In the genomic region with DNA sequence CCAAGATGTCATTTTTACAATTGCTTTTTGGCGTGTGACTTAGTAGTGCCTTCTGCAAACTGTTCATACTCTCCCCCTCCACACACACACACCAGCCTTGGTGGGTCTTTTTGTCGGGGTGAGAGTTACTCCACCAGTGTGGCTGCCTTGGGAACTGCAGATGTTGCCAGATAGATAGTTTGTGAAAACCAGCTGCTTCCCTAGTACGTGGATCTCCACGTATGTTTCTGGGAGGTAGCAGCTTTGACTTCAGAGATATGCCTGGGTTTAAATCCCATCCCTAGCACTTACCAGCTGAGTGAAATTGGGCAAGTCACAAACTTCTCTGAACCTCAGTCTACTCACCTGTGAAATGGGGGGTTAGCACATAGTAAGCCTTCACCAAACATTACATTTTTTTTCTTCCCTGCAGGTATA, we compare ENCODE assay signal across 13 cellular contexts.
A peak's percentile ranks its signal among the peaks of the same experiment; 100 is the strongest.
DNase-seq lines count a peak whose midpoint lies in the region; ATAC-seq and TF ChIP-seq lines count a peak whose summit lies in the region.
"Had no signal": no experiment of that assay in that cellular context is flagged by ENCODE, and none has a peak within 500 bp of the region (broad histone marks: within the 10 kb centered on the region; RNA-seq: fewer than 3 reads in every experiment).

No MANE protein-coding gene starts in this region.

- H3K4me2 ChIP-seq in fibroblast of lung (ENCODE audit: extremely low read depth, insufficient read depth, low read length) = peak overlapping the region; percentile 60

- H3K4me1 ChIP-seq in fibroblast of lung (ENCODE audit: control insufficient read depth, extremely low read depth, insufficient read depth, low read length) (peaks cover 27% of the 10 kb centered on the region), mucosa of descending colon (ENCODE audit: low read depth) (no peaks in the 10 kb centered on the region), transverse colon (peaks cover 9 to 53% (median 27%) of the 10 kb centered on the region in 4 donors)

- peak overlapping the region in 1 of 4 experiments; percentile 18 for H3K4me3 ChIP-seq in fibroblast of lung (replicated peaks in 1 of 4; ENCODE audit: control extremely low read depth in 1 of 4, insufficient read depth in 1 of 4, low read depth in 3 of 4, low read length in 4 of 4)
- H3K4me3 ChIP-seq in mucosa of descending colon = no peak overlapping the region
- no peak overlapping the region for H3K4me3 ChIP-seq in transverse colon

- peak overlapping the region; percentile 41 for H3K9ac ChIP-seq in fibroblast of lung (ENCODE audit: insufficient read depth, low read length)

- peak; percentile 10 for ATAC-seq in mucosa of descending colon
- ATAC-seq in GM19351 (IDR thresholded peaks at IDR 0.05; ENCODE audit: unreplicated experiment) = no peak
- ATAC-seq: foreskin keratinocyte had no signal

- intact Hi-C loops in mucosa of descending colon (cut with DNase I, micrococcal nuclease) = loop anchor here in 1 of 2 donors (10.0 kb wide), 1 partner anchor 50 kb away; no protein-coding TSS in a partner anchor
- intact Hi-C loops in transverse colon (cut with DNase I; ENCODE audit: low total_unique reads) = loop anchor here (2.0 kb wide), 1 partner anchor 78 kb away; the partner anchor contains the start of gene MAN1C1

- in situ Hi-C loops in transverse colon (cut with MboI; ENCODE audit: low pct_ligation_motif_present in 1 of 4, low pct_unique_long_range_greater_than_20kb in 1 of 4, low sequenced_read_pairs in 3 of 4) = no loop called here

- WGBS in transverse colon (ENCODE audit: low coverage in 1 of 2), 2 donors = 77 to 90% methylated on average over 2 to 4 of the region's 4 CpGs

- H3K27ac ChIP-seq in fibroblast of lung (ENCODE audit: insufficient read depth, low read length) (peak overlapping the region; percentile 84), transverse colon (peak overlapping the region; percentile 71 to 91 (median 82))
- H3K27ac ChIP-seq: 22Rv1, foreskin keratinocyte had no signal

- H3K27me3 ChIP-seq in fibroblast of lung (ENCODE audit: control insufficient read depth, insufficient read depth, low read length) (no peaks in the 10 kb centered on the region), transverse colon (no peaks in the 10 kb centered on the region)
- H3K27me3 ChIP-seq: foreskin keratinocyte had no signal

- no peaks in the 10 kb centered on the region for H4K20me1 ChIP-seq in fibroblast of lung (ENCODE audit: control insufficient read depth, extremely low read depth, insufficient read depth, low read length)

- no peaks in the 10 kb centered on the region for H3K9me3 ChIP-seq in fibroblast of lung (ENCODE audit: control insufficient read depth, insufficient read depth, low read depth, low read length)
- no peaks in the 10 kb centered on the region for H3K9me3 ChIP-seq in mucosa of descending colon
- no peaks in the 10 kb centered on the region for H3K9me3 ChIP-seq in transverse colon

- DNase-seq in NCI-H82 (lab: John Stamatoyannopoulos, UW) (peak; percentile 82), NCI-H82 treated with DMSO at 0.1 percent for 48 hours (lab: John Stamatoyannopoulos, UW; ENCODE audit: unreplicated experiment) (no peak), fibroblast of lung (ENCODE audit: low read depth in 2 of 2) (peak in 1 of 2 donors; percentile 77), mucosa of descending colon (no peak), transverse colon (no peak), NCI-H1436 (lab: John Stamatoyannopoulos, UW) (no peak), DMS 273 treated with DMSO at 0.1 percent for 48 hours (lab: John Stamatoyannopoulos, UW) (no peak)
- DNase-seq: activated T-cell treated with anti-CD3 and anti-CD28 coated beads, Interleukin-2, amount 50 U/mL, for 48 hours; NCI-H345; T-helper 2 cell had no signal

- no peak for TF ChIP-seq EP300 in transverse colon (IDR thresholded peaks at IDR 0.05; ENCODE audit: low read depth)

- H3K36me3 ChIP-seq in fibroblast of lung (ENCODE audit: control insufficient read depth, insufficient read depth, low read length) = no peaks in the 10 kb centered on the region
- no peaks in the 10 kb centered on the region for H3K36me3 ChIP-seq in mucosa of descending colon (ENCODE audit: low read depth)
- no peaks in the 10 kb centered on the region for H3K36me3 ChIP-seq in transverse colon

- H3K79me2 ChIP-seq in fibroblast of lung (ENCODE audit: control insufficient read depth, insufficient read depth, low read length) = no peaks in the 10 kb centered on the region

- H2AFZ ChIP-seq in fibroblast of lung (ENCODE audit: low read length) = no peak overlapping the region

- peak; percentile 26 to 28 for TF ChIP-seq CTCF in fibroblast of lung (conservative IDR thresholded peaks at IDR 0.05 in 1 of 2, IDR thresholded peaks at IDR 0.05 in 1 of 2; ENCODE audit: low read depth in 1 of 2, low read length in 2 of 2)
- no peak for TF ChIP-seq CTCF in mucosa of descending colon (IDR thresholded peaks at IDR 0.05)
- peak in 1 of 5 experiments; percentile 29 for TF ChIP-seq CTCF in transverse colon (IDR thresholded peaks at IDR 0.05)

- TF ChIP-seq POLR2A in transverse colon (IDR thresholded peaks at IDR 0.05) = no peak
